ENCODE assay signal across 27 cellular contexts in the genomic region with DNA sequence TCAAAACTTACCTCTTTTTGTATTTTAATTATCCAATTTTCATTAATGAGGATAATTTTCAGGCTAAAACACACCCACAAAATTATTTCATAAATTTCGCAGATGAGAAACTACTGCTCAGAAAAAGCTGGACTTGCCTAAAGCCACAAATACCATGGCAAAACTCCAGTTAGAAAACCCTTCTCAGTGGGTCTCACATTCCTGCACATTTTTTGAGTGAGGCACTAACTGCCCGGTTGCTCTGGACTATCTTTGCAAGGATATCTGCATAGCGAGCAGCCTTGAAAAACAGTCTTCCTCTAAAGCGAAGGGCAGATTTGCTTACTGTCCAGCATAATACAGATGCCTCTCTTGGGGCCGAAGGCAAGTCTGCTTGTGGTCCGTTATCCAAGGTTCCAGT.
"Had no signal": no experiment of that assay in that cellular context is flagged by ENCODE, and none has a peak within 500 bp of the region (broad histone marks: within the 10 kb centered on the region; RNA-seq: fewer than 3 reads in every experiment).

No MANE protein-coding gene starts in this region.

- DNase-seq: activated CD4-positive, alpha-beta memory T cell treated with anti-CD3 and anti-CD28 coated beads, Interleukin-2, amount 10 ng/mL, durations not matched to agents 7 days and 5 days; activated CD4-positive, alpha-beta T cell treated with anti-CD3 and anti-CD28 coated beads for 1 hour; activated CD4-positive, alpha-beta T cell treated with anti-CD3 and anti-CD28 coated beads for 4 hours; activated CD4-positive, alpha-beta T cell treated with anti-CD3 and anti-CD28 coated beads, Interleukin-2, amount 10 ng/mL, durations not matched to agents 7 days and 5 days; activated CD4-positive, alpha-beta T cell treated with anti-CD3 and anti-CD28 coated beads, Interleukin-2, amount 50 U/mL, for 4 hours; activated CD8-positive, alpha-beta memory T cell treated with anti-CD3 and anti-CD28 coated beads, Interleukin-2, amount 50 U/mL, for 48 hours; activated gamma-delta T cell; activated naive CD4-positive, alpha-beta T cell; activated naive CD4-positive, alpha-beta T cell treated with anti-CD3 and anti-CD28 coated beads, Interleukin-2, amount 10 ng/mL, durations not matched to agents 7 days and 5 days; activated T-cell treated with anti-CD3 and anti-CD28 coated beads for 4 hours; activated T-cell treated with anti-CD3 and anti-CD28 coated beads, Interleukin-2, amount 50 U/mL, for 24 hours; activated T-cell treated with anti-CD3 and anti-CD28 coated beads, Interleukin-2, amount 50 U/mL, for 72 hours; adrenal gland; brain microvascular endothelial cell; effector memory CD4-positive, alpha-beta T cell; endodermal cell; foreskin melanocyte; heart right ventricle; T-helper 2 cell had no signal

- H3K4me3 Mint-ChIP-seq: activated CD4-positive, alpha-beta memory T cell treated with anti-CD3 and anti-CD28 coated beads, Interleukin-2, amount 10 ng/mL, durations not matched to agents 7 days and 5 days; activated CD4-positive, alpha-beta T cell treated with anti-CD3 and anti-CD28 coated beads, Interleukin-2, amount 10 ng/mL, durations not matched to agents 7 days and 5 days; activated naive CD4-positive, alpha-beta T cell treated with anti-CD3 and anti-CD28 coated beads, Interleukin-2, amount 10 ng/mL, durations not matched to agents 7 days and 5 days; activated T-cell treated with anti-CD3 and anti-CD28 coated beads, Interleukin-2, amount 50 U/mL, for 24 hours; activated T-cell treated with anti-CD3 and anti-CD28 coated beads, Interleukin-2, amount 50 U/mL, for 72 hours; central memory CD8-positive, alpha-beta T cell; endodermal cell; WTC11 had no signal

- H3K9me3 Mint-ChIP-seq: activated naive CD4-positive, alpha-beta T cell treated with anti-CD3 and anti-CD28 coated beads, Interleukin-2, amount 10 ng/mL, durations not matched to agents 7 days and 5 days; activated naive CD4-positive, alpha-beta T cell treated with anti-CD3 and anti-CD28 coated beads, Interleukin-2, amount 50 U/mL, for 72 hours; activated T-cell treated with anti-CD3 and anti-CD28 coated beads, Interleukin-2, amount 50 U/mL, for 24 hours; activated T-cell treated with anti-CD3 and anti-CD28 coated beads, Interleukin-2, amount 50 U/mL, for 72 hours; central memory CD8-positive, alpha-beta T cell; endodermal cell; WTC11 had no signal

- H3K27me3 Mint-ChIP-seq: activated CD4-positive, alpha-beta memory T cell treated with anti-CD3 and anti-CD28 coated beads, Interleukin-2, amount 10 ng/mL, durations not matched to agents 7 days and 5 days; activated CD4-positive, alpha-beta T cell treated with anti-CD3 and anti-CD28 coated beads, Interleukin-2, amount 10 ng/mL, durations not matched to agents 7 days and 5 days; activated naive CD4-positive, alpha-beta T cell treated with anti-CD3 and anti-CD28 coated beads, Interleukin-2, amount 10 ng/mL, durations not matched to agents 7 days and 5 days; activated T-cell treated with anti-CD3 and anti-CD28 coated beads, Interleukin-2, amount 50 U/mL, for 24 hours; central memory CD8-positive, alpha-beta T cell had no signal

- H3K27me3 ChIP-seq: adrenal gland, ascending aorta, brain microvascular endothelial cell, gastroesophageal sphincter, heart right ventricle, hepatocyte had no signal

- H3K27ac Mint-ChIP-seq: activated CD4-positive, alpha-beta memory T cell treated with anti-CD3 and anti-CD28 coated beads, Interleukin-2, amount 10 ng/mL, durations not matched to agents 7 days and 5 days; activated CD4-positive, alpha-beta T cell treated with anti-CD3 and anti-CD28 coated beads, Interleukin-2, amount 10 ng/mL, durations not matched to agents 7 days and 5 days; activated naive CD4-positive, alpha-beta T cell treated with anti-CD3 and anti-CD28 coated beads, Interleukin-2, amount 10 ng/mL, durations not matched to agents 7 days and 5 days; activated naive CD4-positive, alpha-beta T cell treated with anti-CD3 and anti-CD28 coated beads, Interleukin-2, amount 50 U/mL, for 72 hours; activated T-cell treated with anti-CD3 and anti-CD28 coated beads, Interleukin-2, amount 50 U/mL, for 24 hours; activated T-cell treated with anti-CD3 and anti-CD28 coated beads, Interleukin-2, amount 50 U/mL, for 72 hours; endodermal cell; WTC11 had no signal

- H2AFZ ChIP-seq: hepatocyte had no signal

- H3K4me1 ChIP-seq: ascending aorta, gastroesophageal sphincter had no signal

- H3K9me3 ChIP-seq: adrenal gland, ascending aorta, gastroesophageal sphincter, heart right ventricle had no signal

- H3K4me1 Mint-ChIP-seq: endodermal cell, WTC11 had no signal

- H3K27ac ChIP-seq: adrenal gland, ascending aorta, brain microvascular endothelial cell, gastroesophageal sphincter, heart right ventricle, hepatocyte, VCaP had no signal

- H3K4me2 ChIP-seq: hepatocyte had no signal

- ATAC-seq: activated naive CD4-positive, alpha-beta T cell treated with anti-CD3 and anti-CD28 coated beads, Interleukin-2, amount 50 U/mL, for 72 hours; activated T-cell treated with anti-CD3 and anti-CD28 coated beads, Interleukin-2, amount 50 U/mL, for 72 hours; esophagus mucosa; gastroesophageal sphincter; heart right ventricle; WTC11 had no signal

- H3K4me3 ChIP-seq: adrenal gland, ascending aorta, gastroesophageal sphincter, heart right ventricle, hepatocyte had no signal
